In the genomic region with DNA sequence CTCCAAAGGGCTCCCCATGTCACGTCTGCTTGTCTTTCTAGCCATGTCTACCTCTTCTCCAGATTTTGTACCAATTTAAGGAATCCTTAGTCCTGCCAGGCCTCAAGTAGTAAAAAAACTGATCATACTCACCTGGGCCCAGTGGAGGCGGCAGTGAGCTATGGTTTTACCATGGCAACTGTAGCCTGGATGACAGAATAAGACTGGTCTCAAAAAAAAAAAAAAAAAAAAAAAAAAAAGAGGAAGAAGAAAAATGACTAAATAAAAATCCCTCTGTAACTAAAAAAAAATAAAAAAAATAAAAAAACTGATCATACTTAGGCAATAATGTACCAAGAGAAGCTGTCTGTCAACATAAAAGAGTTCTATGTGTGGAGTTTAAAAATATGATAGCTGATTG, we compare ENCODE assay signal across 8 cellular contexts.
DNase-seq lines count a peak whose midpoint lies in the region; ATAC-seq and TF ChIP-seq lines count a peak whose summit lies in the region.

No MANE protein-coding gene starts in this region.

- H3K4me3 ChIP-seq in OCI-LY3 (ENCODE audit: low read length) = no peak overlapping the region

- H2AFZ ChIP-seq in OCI-LY3 (ENCODE audit: low read depth, low read length) = peak overlapping the region; percentile 66

- H3K4me2 ChIP-seq in OCI-LY3 (ENCODE audit: low read length) = no peak overlapping the region

- peak; percentile 41 for TF ChIP-seq CTCF in OCI-LY3 (IDR thresholded peaks at IDR 0.05; ENCODE audit: low read depth, low read length)

- H3K9ac ChIP-seq in OCI-LY3 (ENCODE audit: low read length) = no peak overlapping the region

- no peaks in the 10 kb centered on the region for H3K36me3 ChIP-seq in OCI-LY3 (replicated peaks; ENCODE audit: low read depth, low read length)

- H3K27ac ChIP-seq in OCI-LY3 (ENCODE audit: low read length) = no peak overlapping the region

- peak; percentile 6 for DNase-seq in CD1c-positive myeloid dendritic cell (ENCODE audit: extremely low spot score)
- peak; percentile 74 for DNase-seq in islet precursor cell
- DNase-seq in HPDE6-E6E7 (ENCODE audit: extremely low spot score) = no peak
- no peak for DNase-seq in GOT3 (lab: John Stamatoyannopoulos, UW)
- no peak for DNase-seq in activated gamma-delta T cell (lab: John Stamatoyannopoulos, UW)

- no peaks in the 10 kb centered on the region for H3K4me1 ChIP-seq in OCI-LY3 (ENCODE audit: low read length)

- no peaks in the 10 kb centered on the region for H3K79me2 ChIP-seq in OCI-LY3 (ENCODE audit: low read length)

- H3K27me3 ChIP-seq in OCI-LY3 (ENCODE audit: low read depth, low read length) = no peaks in the 10 kb centered on the region

- H3K9me3 ChIP-seq in OCI-LY3 (ENCODE audit: insufficient read depth, low read length) = no peaks in the 10 kb centered on the region

- ATAC-seq in GM18873 (IDR thresholded peaks at IDR 0.05; ENCODE audit: low FRiP score, unreplicated experiment) = peak; percentile 96
- peak; percentile 99 for ATAC-seq in HG03025 (IDR thresholded peaks at IDR 0.05; ENCODE audit: low FRiP score, unreplicated experiment)

- H4K20me1 ChIP-seq in OCI-LY3 (ENCODE audit: insufficient read depth, low read length) = no peaks in the 10 kb centered on the region

Comparison
In these comparisons a context has a peak if more than half of its experiments do, and no peak if none do; other contexts are left out.
1. DNase-seq: peak in CD1c-positive myeloid dendritic cell (single experiment) and islet precursor cell (single experiment); none in HPDE6-E6E7 (single experiment), GOT3 (single experiment) and activated gamma-delta T cell (single experiment).